In genomic region chr5:57434227-57434640, GRCh38 we compare ENCODE assay signal across 23 cellular contexts. TPM values are rescaled to one million over a fixed set of nuclear protein-coding genes. Genes with fewer than 3 reads are reported as not detected.
DNase-seq lines count a peak whose midpoint lies in the region; ATAC-seq, FAIRE-seq and TF ChIP-seq lines count a peak whose summit lies in the region.
"Had no signal": no experiment of that assay in that cellular context is flagged by ENCODE, and none has a peak within 500 bp of the region (broad histone marks: within the 10 kb centered on the region; RNA-seq: fewer than 3 reads in every experiment).

No MANE protein-coding gene starts in this region.

- no peak overlapping the region for H3K4me3 Mint-ChIP-seq in mesothelial cell of epicardium
- H3K4me3 Mint-ChIP-seq: naive thymus-derived CD8-positive, alpha-beta T cell; stimulated activated naive B cell treated with anti-CD40 and anti-IgM and Interleukin-4, amounts not matched to agents 10 μg/mL and 1 μg/mL and 100 μg/mL, for 72 hours had no signal

- H3K4me1 Mint-ChIP-seq in mesothelial cell of epicardium = peaks cover 40% of the 10 kb centered on the region
- H3K4me1 Mint-ChIP-seq: naive thymus-derived CD8-positive, alpha-beta T cell had no signal

- peaks cover 62% of the 10 kb centered on the region for H3K4me1 ChIP-seq in ACC112 (ENCODE audit: control insufficient read depth, insufficient read depth, low read length, unreplicated experiment)
- H3K4me1 ChIP-seq: gastroesophageal sphincter, lower lobe of right lung had no signal

- 0 out of 2 replicates have a peak overlapping the region, but pooled peaks have one; percentile 3 for H3K4me3 ChIP-seq in ACC112 (ENCODE audit: low read depth, low read length)
- H3K4me3 ChIP-seq in fibroblast of the aortic adventitia (ENCODE audit: low read depth, low read length) = no peak overlapping the region
- H3K4me3 ChIP-seq: A549, coronary artery, gastroesophageal sphincter, lower lobe of right lung, tibial artery had no signal

- FAIRE-seq in RCC 7860 (lab: Jason Lieb, UNC) = no peak
- FAIRE-seq: A549, GM12892 had no signal

- no peaks in the 10 kb centered on the region for H3K79me2 ChIP-seq in ACC112 (ENCODE audit: control insufficient read depth, insufficient read depth, low read length, unreplicated experiment)

- no peaks in the 10 kb centered on the region for H3K27me3 ChIP-seq in ACC112 (ENCODE audit: insufficient read depth, low read length)
- H3K27me3 ChIP-seq: gastroesophageal sphincter, tibial artery had no signal

- H3K9me3 Mint-ChIP-seq in mesothelial cell of epicardium = no peaks in the 10 kb centered on the region
- H3K9me3 Mint-ChIP-seq: naive thymus-derived CD8-positive, alpha-beta T cell; stimulated activated naive B cell treated with anti-CD40 and anti-IgM and Interleukin-4, amounts not matched to agents 10 μg/mL and 1 μg/mL and 100 μg/mL, for 72 hours had no signal

- no peaks in the 10 kb centered on the region for H3K36me3 Mint-ChIP-seq in mesothelial cell of epicardium
- H3K36me3 Mint-ChIP-seq: naive thymus-derived CD8-positive, alpha-beta T cell; stimulated activated naive B cell treated with anti-CD40 and anti-IgM and Interleukin-4, amounts not matched to agents 10 μg/mL and 1 μg/mL and 100 μg/mL, for 72 hours had no signal

- H3K27ac Mint-ChIP-seq in mesothelial cell of epicardium = peak overlapping the region; percentile 82
- H3K27ac Mint-ChIP-seq: naive thymus-derived CD8-positive, alpha-beta T cell; stimulated activated naive B cell treated with anti-CD40 and anti-IgM and Interleukin-4, amounts not matched to agents 10 μg/mL and 1 μg/mL and 100 μg/mL, for 72 hours had no signal

- H3K27me3 Mint-ChIP-seq in mesothelial cell of epicardium (ENCODE audit: low read depth) = no peaks in the 10 kb centered on the region
- H3K27me3 Mint-ChIP-seq: stimulated activated naive B cell treated with anti-CD40 and anti-IgM and Interleukin-4, amounts not matched to agents 10 μg/mL and 1 μg/mL and 100 μg/mL, for 72 hours had no signal

- no peaks in the 10 kb centered on the region for H3K36me3 ChIP-seq in ACC112 (ENCODE audit: insufficient read depth, low read length)
- H3K36me3 ChIP-seq: gastroesophageal sphincter, lower lobe of right lung, tibial artery had no signal

- DNase-seq in RCC 7860 (ENCODE audit: low spot score) (peak; percentile 44), fibroblast of the aortic adventitia (ENCODE audit: low read depth) (peak; percentile 100), mesothelial cell of epicardium (ENCODE audit: low spot score in 2 of 2, unreplicated experiment in 2 of 2) (no peak), activated gamma-delta T cell (lab: John Stamatoyannopoulos, UW) (no peak), medulla oblongata (ENCODE audit: extremely low spot score) (no peak), iPS-NIHi7 (ENCODE audit: extremely low spot score) (no peak)
- DNase-seq: activated CD4-positive, alpha-beta T cell treated with anti-CD3 and anti-CD28 coated beads for 4 hours; anterior cingulate cortex; lower lobe of right lung; naive thymus-derived CD8-positive, alpha-beta T cell; NCI-H1092 treated with DMSO at 0.1 percent for 48 hours; NCI-H526; stimulated activated naive B cell treated with anti-CD40 and anti-IgM and Interleukin-4, amounts not matched to agents 10 μg/mL and 1 μg/mL and 100 μg/mL, for 72 hours; tibial artery had no signal

- H2AFZ ChIP-seq in ACC112 (ENCODE audit: low read length, unreplicated experiment) = no peak overlapping the region

- ATAC-seq in HG02759 (IDR thresholded peaks at IDR 0.05; ENCODE audit: unreplicated experiment) = no peak
- ATAC-seq: A549; gastroesophageal sphincter; lower lobe of right lung; naive thymus-derived CD8-positive, alpha-beta T cell; stimulated activated naive B cell treated with anti-CD40 and anti-IgM and Interleukin-4, amounts not matched to agents 10 μg/mL and 1 μg/mL and 100 μg/mL, for 72 hours had no signal

- TF ChIP-seq CTCF in fibroblast of the aortic adventitia (IDR thresholded peaks at IDR 0.05; ENCODE audit: insufficient read depth, low read length) (no peak), mesothelial cell of epicardium (IDR thresholded peaks at IDR 0.05; ENCODE audit: unreplicated experiment) (no peak)

- H3K27ac ChIP-seq in ACC112 (ENCODE audit: low read depth, low read length) = peak overlapping the region; percentile 98
- H3K27ac ChIP-seq: C4-2B, coronary artery, gastroesophageal sphincter, KMS-11, lower lobe of right lung, tibial artery had no signal

RNA-seq across cellular contexts. Expression of gene ACTBL2, which starts 48.4 kb away (rescaled TPM):
- total RNA-seq in fibroblast of the aortic adventitia (ENCODE audit: low replicate concordance) = not detected in 2 replicates
- 0.07 TPM in 2 of 3 replicates, not detected in the other for total RNA-seq in mesothelial cell of epicardium
- total RNA-seq: lower lobe of right lung; naive thymus-derived CD8-positive, alpha-beta T cell; posterior vena cava had no signal

Comparison
In these comparisons a context has a peak if more than half of its experiments do, and no peak if none do; other contexts are left out.
1. DNase-seq: peak in RCC 7860 (single experiment) and fibroblast of the aortic adventitia (single experiment); none in mesothelial cell of epicardium (0 of 2), activated gamma-delta T cell (single experiment), medulla oblongata (single experiment) and iPS-NIHi7 (single experiment).